ENCODE assay signal across 17 cellular contexts in genomic region chr17:28773736-28774135, GRCh38. TPM values are rescaled to one million over a fixed set of nuclear protein-coding genes. Genes with fewer than 3 reads are reported as not detected.
"Had no signal": no experiment of that assay in that cellular context is flagged by ENCODE, and none has a peak within 500 bp of the region (broad histone marks: within the 10 kb centered on the region; RNA-seq: fewer than 3 reads in every experiment).

No MANE protein-coding gene starts in this region.

- H3K36me3 ChIP-seq: adrenal gland, right lobe of liver, uterus had no signal

- H3K27ac Mint-ChIP-seq: activated B cell treated with CpG ODN at 0.5 μM for 24 hours; T-helper 1 cell treated with Interleukin-12 subunit alpha and Interleukin-12 subunit beta and Interleukin-4 antibody, amounts not matched to agents 30 μg/mL and 1 μg/mL, for 36 hours had no signal

- H3K27me3 ChIP-seq: adrenal gland, body of pancreas, dorsolateral prefrontal cortex, right lobe of liver, spleen, uterus had no signal

- H3K4me1 ChIP-seq: uterus had no signal

- DNase-seq: activated B cell treated with CpG ODN at 0.5 μM for 24 hours; activated T-cell treated with anti-CD3 and anti-CD28 coated beads, Interleukin-2, amount 50 U/mL, for 48 hours; adrenal gland; body of pancreas; dorsolateral prefrontal cortex; hypothalamus; lower lobe of right lung; naive thymus-derived CD4-positive, alpha-beta T cell; occipital lobe; psoas muscle; right lobe of liver; spleen; stimulated activated CD4-positive, alpha-beta T cell treated with anti-CD3 and anti-CD28 coated beads, Interleukin-1b, Interleukin-23, amount 100 ng/mL, for 48 hours; stimulated activated naive CD4-positive, alpha-beta T cell; uterus had no signal

- H3K27ac ChIP-seq: adrenal gland, dorsolateral prefrontal cortex, lower lobe of right lung, psoas muscle, right lobe of liver, spleen, uterus had no signal

- H3K4me3 Mint-ChIP-seq: activated B cell treated with CpG ODN at 0.5 μM for 24 hours; naive thymus-derived CD4-positive, alpha-beta T cell; T-helper 1 cell treated with Interleukin-12 subunit alpha and Interleukin-12 subunit beta and Interleukin-4 antibody, amounts not matched to agents 30 μg/mL and 1 μg/mL, for 36 hours had no signal

- H3K4me3 ChIP-seq: adrenal gland, body of pancreas, dorsolateral prefrontal cortex, lower lobe of right lung, psoas muscle, right lobe of liver, spleen, uterus had no signal

- H3K9me3 ChIP-seq: adrenal gland, body of pancreas, lower lobe of right lung, psoas muscle, right lobe of liver, spleen, uterus had no signal

- H3K27me3 Mint-ChIP-seq: activated B cell treated with CpG ODN at 0.5 μM for 24 hours; naive thymus-derived CD4-positive, alpha-beta T cell had no signal

- ATAC-seq: body of pancreas; esophagus mucosa; lower lobe of right lung; naive thymus-derived CD4-positive, alpha-beta T cell; psoas muscle had no signal

- H3K9me3 Mint-ChIP-seq: activated B cell treated with CpG ODN at 0.5 μM for 24 hours; naive thymus-derived CD4-positive, alpha-beta T cell; T-helper 1 cell treated with Interleukin-12 subunit alpha and Interleukin-12 subunit beta and Interleukin-4 antibody, amounts not matched to agents 30 μg/mL and 1 μg/mL, for 36 hours had no signal

RNA-seq across cellular contexts. Expression of gene TLCD1, which starts 47.7 kb away (rescaled TPM):
- total RNA-seq: occipital lobe had no signal
- polyA plus RNA-seq: naive thymus-derived CD4-positive, alpha-beta T cell had no signal
